ENCODE assay signal across 1 cellular context in the genomic region with DNA sequence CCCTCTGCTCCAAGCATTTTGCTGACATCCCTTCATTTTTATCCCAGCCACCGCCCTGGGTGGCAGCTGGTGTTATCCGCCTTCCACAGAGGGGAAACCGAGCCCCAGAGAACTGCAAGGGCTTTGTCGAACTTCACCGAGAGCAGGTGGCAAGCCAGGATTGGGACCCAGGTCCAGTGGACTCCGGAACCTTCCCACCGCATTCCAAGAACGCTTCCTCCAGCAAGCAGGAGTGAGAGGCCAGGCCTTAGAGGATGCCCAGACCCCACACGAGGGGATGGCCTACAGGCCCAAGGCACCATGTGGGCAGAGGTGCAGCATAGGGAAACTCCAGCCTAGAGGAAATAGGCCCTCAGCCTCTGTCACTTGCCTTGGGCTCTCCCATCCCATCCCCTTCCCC.
TF ChIP-seq lines count a peak whose summit lies in the region.

No MANE protein-coding gene starts in this region.

TF ChIP-seq in H1, 55 proteins besides CTCF, POLR2A, EP300 and RAD21 (continued from another document):
- TF ChIP-seq POLR2AphosphoS5 (IDR thresholded peaks at IDR 0.05; ENCODE audit: low read depth, low read length) (no peak), BACH1 (IDR thresholded peaks at IDR 0.05; ENCODE audit: low read length) (no peak), HDAC6 (IDR thresholded peaks at IDR 0.05; ENCODE audit: low read depth, low read length) (no peak), HDAC2 (IDR thresholded peaks at IDR 0.05; ENCODE audit: borderline replicate concordance in 1 of 2, low read depth in 2 of 2, low read length in 2 of 2) (no peak)
- TF ChIP-seq, protein P1, sequence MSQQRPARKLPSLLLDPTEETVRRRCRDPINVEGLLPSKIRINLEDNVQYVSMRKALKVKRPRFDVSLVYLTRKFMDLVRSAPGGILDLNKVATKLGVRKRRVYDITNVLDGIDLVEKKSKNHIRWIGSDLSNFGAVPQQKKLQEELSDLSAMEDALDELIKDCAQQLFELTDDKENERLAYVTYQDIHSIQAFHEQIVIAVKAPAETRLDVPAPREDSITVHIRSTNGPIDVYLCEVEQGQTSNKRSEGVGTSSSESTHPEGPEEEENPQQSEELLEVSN (IDR thresholded peaks at IDR 0.05): no peak
